Comparison of ENCODE assay signal across 8 cellular contexts in genomic region chr14:31207287-31207745, GRCh38. TPM values are rescaled to one million over a fixed set of nuclear protein-coding genes. Genes with fewer than 3 reads are reported as not detected.
DNase-seq lines count a peak whose midpoint lies in the region; ATAC-seq and TF ChIP-seq lines count a peak whose summit lies in the region.

No MANE protein-coding gene starts in this region.

- peak overlapping the region; percentile 92 for H3K4me3 Mint-ChIP-seq in stimulated activated effector memory CD8-positive, alpha-beta T cell treated with anti-CD3 and anti-CD28 coated beads, Interleukin-12 subunit alpha, Interleukin-12 subunit beta, amount 100 ng/mL, for 72 hours

- peak overlapping the region; percentile 99 for H3K27ac Mint-ChIP-seq in stimulated activated effector memory CD8-positive, alpha-beta T cell treated with anti-CD3 and anti-CD28 coated beads, Interleukin-12 subunit alpha, Interleukin-12 subunit beta, amount 100 ng/mL, for 72 hours

- peak overlapping the region; percentile 99 for H3K9ac ChIP-seq in adipocyte (ENCODE audit: low read length)
- H3K9ac ChIP-seq in iPS-18a (ENCODE audit: low read length): peak overlapping the region; percentile 97

- peak overlapping the region; percentile 97 for H3K27ac ChIP-seq in HL-60 (replicated peaks)
- peak overlapping the region; percentile 57 for H3K27ac ChIP-seq in iPS-18a (ENCODE audit: low read length)

- H3K27me3 ChIP-seq in BE2C (no peaks in the 10 kb centered on the region), HL-60 (ENCODE audit: insufficient read depth, poor library complexity, severe bottlenecking) (no peaks in the 10 kb centered on the region), adipocyte (replicated peaks; ENCODE audit: control insufficient read depth, insufficient read depth, low read length) (no peaks in the 10 kb centered on the region), iPS-18a (ENCODE audit: control insufficient read depth, insufficient read depth, low read length) (peaks cover 4% of the 10 kb centered on the region)

- H3K36me3 Mint-ChIP-seq in stimulated activated effector memory CD8-positive, alpha-beta T cell treated with anti-CD3 and anti-CD28 coated beads, Interleukin-12 subunit alpha, Interleukin-12 subunit beta, amount 100 ng/mL, for 72 hours: peaks cover 59% of the 10 kb centered on the region

- H3K9me3 Mint-ChIP-seq in stimulated activated effector memory CD8-positive, alpha-beta T cell treated with anti-CD3 and anti-CD28 coated beads, Interleukin-12 subunit alpha, Interleukin-12 subunit beta, amount 100 ng/mL, for 72 hours: no peaks in the 10 kb centered on the region

- H3K36me3 ChIP-seq in BE2C (peaks cover 21% of the 10 kb centered on the region), adipocyte (ENCODE audit: control insufficient read depth, insufficient read depth, low read length, severe bottlenecking) (peaks cover 12% of the 10 kb centered on the region), iPS-18a (ENCODE audit: control insufficient read depth, low read depth, low read length) (peaks cover 14% of the 10 kb centered on the region)

- H3K4me3 ChIP-seq in BE2C (ENCODE audit: low read depth, low read length) (peak overlapping the region; percentile 82), HL-60 (replicated peaks; ENCODE audit: insufficient read depth, low read length) (peak overlapping the region; percentile 57), adipocyte (ENCODE audit: low read length) (peak overlapping the region; percentile 88), iPS-18a (ENCODE audit: low read length) (peak overlapping the region; percentile 81)

- ATAC-seq in GM19395 (IDR thresholded peaks at IDR 0.05; ENCODE audit: unreplicated experiment): peak; percentile 28
- peak; percentile 54 for ATAC-seq in stimulated activated effector memory CD8-positive, alpha-beta T cell treated with anti-CD3 and anti-CD28 coated beads, Interleukin-12 subunit alpha, Interleukin-12 subunit beta, amount 100 ng/mL, for 72 hours

- H3K9me3 ChIP-seq in BE2C: no peaks in the 10 kb centered on the region
- H3K9me3 ChIP-seq in adipocyte (ENCODE audit: control insufficient read depth, low read length): no peaks in the 10 kb centered on the region
- no peaks in the 10 kb centered on the region for H3K9me3 ChIP-seq in iPS-18a (ENCODE audit: control insufficient read depth, low read depth, low read length)

- DNase-seq in BE2C (no peak), HL-60 (ENCODE audit: low read depth in 1 of 2, low spot score in 1 of 2) (peak in 1 of 2 experiments; percentile 65), adipocyte (ENCODE audit: low read depth) (no peak), pons (ENCODE audit: low spot score) (no peak), NCI-H1092 treated with DMSO at 0.1 percent for 48 hours (lab: John Stamatoyannopoulos, UW) (no peak)
- DNase-seq in stimulated activated effector memory CD8-positive, alpha-beta T cell treated with anti-CD3 and anti-CD28 coated beads, Interleukin-12 subunit alpha, Interleukin-12 subunit beta, amount 100 ng/mL, for 72 hours (ENCODE audit: low spot score in 2 of 2): no peak

- H3K4me1 Mint-ChIP-seq in stimulated activated effector memory CD8-positive, alpha-beta T cell treated with anti-CD3 and anti-CD28 coated beads, Interleukin-12 subunit alpha, Interleukin-12 subunit beta, amount 100 ng/mL, for 72 hours: peaks cover 41% of the 10 kb centered on the region

- TF ChIP-seq CTCF in BE2C (IDR thresholded peaks at IDR 0.05; ENCODE audit: low read depth, low read length): no peak
- no peak for TF ChIP-seq CTCF in HL-60 (IDR thresholded peaks at IDR 0.05; ENCODE audit: insufficient read depth, low read length)

- H3K4me1 ChIP-seq in BE2C (no peaks in the 10 kb centered on the region), adipocyte (ENCODE audit: control insufficient read depth, insufficient read depth, low read length) (peaks cover 19% of the 10 kb centered on the region), iPS-18a (ENCODE audit: control insufficient read depth, low read depth, low read length) (peaks cover 22% of the 10 kb centered on the region)

RNA-seq across cellular contexts. Expression of gene HECTD1, which starts 0.3 kb away (rescaled TPM):
- 52.8 TPM for polyA plus RNA-seq in BE2C (2012; ENCODE audit: insufficient read depth, insufficient read length, low read depth)
